In the genomic region with DNA sequence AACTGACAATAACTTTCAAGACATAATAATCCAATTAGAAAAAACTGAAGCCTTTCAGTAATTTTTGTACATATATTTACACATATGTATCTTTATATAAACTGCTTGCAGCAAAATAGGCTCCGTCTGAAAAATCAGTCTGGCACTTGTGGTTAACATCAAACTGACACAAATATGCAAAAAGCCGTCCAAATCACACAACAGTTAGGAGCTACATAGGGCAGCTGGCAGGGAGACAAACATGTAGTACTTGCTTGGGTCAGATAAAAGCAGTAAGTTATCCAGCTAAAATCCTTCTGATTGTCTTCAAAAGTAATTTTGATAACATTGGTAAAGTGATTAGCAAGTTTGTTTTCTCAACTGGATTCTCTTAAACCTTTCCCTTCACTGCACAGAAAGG, we compare ENCODE assay signal across 18 cellular contexts. TPM values are rescaled to one million over a fixed set of nuclear protein-coding genes. Genes with fewer than 3 reads are reported as not detected.
DNase-seq lines count a peak whose midpoint lies in the region; ATAC-seq and TF ChIP-seq lines count a peak whose summit lies in the region.
"Had no signal": no experiment of that assay in that cellular context is flagged by ENCODE, and none has a peak within 500 bp of the region (broad histone marks: within the 10 kb centered on the region; RNA-seq: fewer than 3 reads in every experiment).

No MANE protein-coding gene starts in this region.

- H3K4me1 ChIP-seq in cardiac muscle cell (ENCODE audit: low read depth): peaks cover 20% of the 10 kb centered on the region
- peaks cover 32% of the 10 kb centered on the region for H3K4me1 ChIP-seq in adipocyte (ENCODE audit: control insufficient read depth, insufficient read depth, low read length)
- peaks cover 0 to 12% of the 10 kb centered on the region in 2 donors for H3K4me1 ChIP-seq in uterus
- H3K4me1 ChIP-seq: SJCRH30 had no signal

- no peaks in the 10 kb centered on the region for H3K36me3 ChIP-seq in cardiac muscle cell
- H3K36me3 ChIP-seq in adipocyte (ENCODE audit: control insufficient read depth, insufficient read depth, low read length, severe bottlenecking): peaks cover 18% of the 10 kb centered on the region
- no peaks in the 10 kb centered on the region for H3K36me3 ChIP-seq in uterus

- H3K27me3 ChIP-seq in cardiac muscle cell: no peaks in the 10 kb centered on the region
- H3K27me3 ChIP-seq in adipocyte (replicated peaks; ENCODE audit: control insufficient read depth, insufficient read depth, low read length): no peaks in the 10 kb centered on the region
- no peaks in the 10 kb centered on the region for H3K27me3 ChIP-seq in uterus
- H3K27me3 ChIP-seq: right atrium auricular region, SJCRH30, tibial artery had no signal

- H3K9ac ChIP-seq in adipocyte (ENCODE audit: low read length): no peak overlapping the region

- intact Hi-C loops in Right ventricle myocardium superior (cut with DNase I) (loop anchor here (10.0 kb wide), 1 partner anchor 156 kb away; the partner anchor contains the start of gene FOXJ3), uterus (cut with DNase I; ENCODE audit: low total_unique reads) (no loop called here)

- no peak for TF ChIP-seq POLR2A in uterus (IDR thresholded peaks at IDR 0.05)

- H3K27ac ChIP-seq in cardiac muscle cell (peak overlapping the region; percentile 65), uterus (peak overlapping the region; percentile 19 to 32)
- H3K27ac ChIP-seq: right atrium auricular region, SJCRH30, tibial artery had no signal

- no peak for ATAC-seq in Right ventricle myocardium superior (ENCODE audit: poor library complexity)
- ATAC-seq: activated T-helper 17 cell treated with anti-CD3 and anti-CD28 coated beads, Interleukin-2, amount 50 U/mL, for 72 hours had no signal

- no peak for TF ChIP-seq CTCF in cardiac muscle cell (IDR thresholded peaks at IDR 0.05; ENCODE audit: low read depth, low read length)
- TF ChIP-seq CTCF in uterus (IDR thresholded peaks at IDR 0.05): no peak

- H3K4me3 ChIP-seq in cardiac muscle cell: no peak overlapping the region
- no peak overlapping the region for H3K4me3 ChIP-seq in adipocyte (ENCODE audit: low read length)
- no peak overlapping the region for H3K4me3 ChIP-seq in uterus
- H3K4me3 ChIP-seq: right atrium auricular region, SJCRH30, tibial artery had no signal

- DNase-seq in cardiac muscle cell (ENCODE audit: low read depth in 1 of 2, low spot score in 1 of 2): peak in 1 of 2 donors; percentile 89
- DNase-seq in Right ventricle myocardium superior: no peak
- DNase-seq in adipocyte (ENCODE audit: low read depth): peak; percentile 78
- peak; percentile 47 for DNase-seq in fibroblast of the conjunctiva (ENCODE audit: low read depth)
- peak in 1 of 2 donors; percentile 41 for DNase-seq in uterus
- DNase-seq in activated CD4-positive, CD25-positive, alpha-beta regulatory T cell (lab: John Stamatoyannopoulos, UW): no peak
- no peak for DNase-seq in T-helper 9 cell
- DNase-seq in activated T-cell treated with anti-CD3 and anti-CD28 coated beads, Interleukin-2, amount 50 U/mL, for 48 hours: no peak
- DNase-seq: activated CD4-positive, alpha-beta memory T cell treated with anti-CD3 and anti-CD28 coated beads for 36 hours; mammary epithelial cell; NCI-H446; SJCRH30; tibial artery had no signal

- H3K9me3 ChIP-seq in cardiac muscle cell (ENCODE audit: low read depth) (no peaks in the 10 kb centered on the region), adipocyte (ENCODE audit: control insufficient read depth, low read length) (no peaks in the 10 kb centered on the region), uterus (no peaks in the 10 kb centered on the region)
- H3K9me3 ChIP-seq: right atrium auricular region, SJCRH30, tibial artery had no signal

RNA-seq across cellular contexts. Expression of gene GUCA2A, which starts 14.7 kb away (rescaled TPM):
- total RNA-seq in cardiac muscle cell (not detected in 2 replicates), Right ventricle myocardium superior (not detected), uterus (not detected)
- polyA plus RNA-seq in cardiac muscle cell: not detected in 2 replicates
- total RNA-seq: activated CD4-positive, alpha-beta memory T cell treated with anti-CD3 and anti-CD28 coated beads for 36 hours; activated T-helper 17 cell treated with anti-CD3 and anti-CD28 coated beads, Interleukin-2, amount 50 U/mL, for 72 hours; glomerular endothelial cell; mammary epithelial cell; neural crest cell; right atrium auricular region; SJCRH30 had no signal
- polyA plus RNA-seq: IgD-negative memory B cell, mammary epithelial cell had no signal

RNA-seq across cellular contexts. Expression of gene GUCA2B, which starts 26.1 kb away (rescaled TPM):
- total RNA-seq in cardiac muscle cell: not detected in 2 replicates
- not detected in 2 replicates for polyA plus RNA-seq in cardiac muscle cell
- not detected for total RNA-seq in Right ventricle myocardium superior
- not detected for total RNA-seq in uterus
- total RNA-seq: activated CD4-positive, alpha-beta memory T cell treated with anti-CD3 and anti-CD28 coated beads for 36 hours; activated T-helper 17 cell treated with anti-CD3 and anti-CD28 coated beads, Interleukin-2, amount 50 U/mL, for 72 hours; glomerular endothelial cell; mammary epithelial cell; neural crest cell; right atrium auricular region; SJCRH30 had no signal
- polyA plus RNA-seq: IgD-negative memory B cell, mammary epithelial cell had no signal

Comparison
In these comparisons a context has a peak if more than half of its experiments do, and no peak if none do; other contexts are left out.
1. DNase-seq: peak in adipocyte (single experiment) and fibroblast of the conjunctiva (single experiment); none in Right ventricle myocardium superior (single experiment), activated CD4-positive, CD25-positive, alpha-beta regulatory T cell (0 of 4), T-helper 9 cell (single experiment) and activated T-cell treated with anti-CD3 and anti-CD28 coated beads, Interleukin-2, amount 50 U/mL, for 48 hours (0 of 2).